Comparison of ENCODE assay signal across 8 cellular contexts in the genomic region with DNA sequence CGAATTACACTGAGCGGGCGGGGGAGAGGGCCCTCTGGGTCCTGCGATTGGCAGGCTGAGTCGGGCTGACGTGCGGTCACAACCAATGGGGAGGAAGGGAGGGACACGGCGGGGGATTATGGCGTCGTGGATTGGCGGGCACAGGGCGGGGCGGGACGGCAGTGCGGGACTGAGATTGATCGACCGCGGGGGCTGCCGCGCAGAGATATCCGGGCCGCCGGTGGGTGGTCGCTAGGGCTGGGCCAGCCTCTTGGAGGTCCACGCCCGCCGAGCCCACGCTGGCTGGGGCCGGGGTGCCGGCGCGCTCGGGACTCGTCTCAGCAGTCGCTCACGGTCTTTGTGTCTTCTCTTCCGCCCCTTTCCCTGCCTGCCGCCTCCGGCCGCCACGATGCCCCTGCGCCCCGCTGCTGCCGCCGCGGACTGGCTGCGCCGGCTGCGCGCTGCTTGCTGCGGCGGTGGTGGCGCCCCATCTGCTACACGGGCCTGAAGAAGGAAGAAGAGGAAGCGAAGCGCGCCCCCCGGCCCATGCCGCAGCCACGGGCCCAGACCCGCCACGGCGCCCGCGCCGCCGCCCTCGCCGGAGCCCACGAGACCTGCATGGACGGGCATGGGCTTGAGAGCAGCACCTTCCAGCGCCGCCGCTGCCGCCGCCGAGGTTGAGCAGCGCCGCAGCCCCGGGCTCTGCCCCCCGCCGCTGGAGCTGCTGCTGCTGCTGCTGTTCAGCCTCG. TPM values are rescaled to one million over a fixed set of nuclear protein-coding genes. Genes with fewer than 3 reads are reported as not detected.
DNase-seq lines count a peak whose midpoint lies in the region; TF ChIP-seq lines count a peak whose summit lies in the region.

A gene with protein sequence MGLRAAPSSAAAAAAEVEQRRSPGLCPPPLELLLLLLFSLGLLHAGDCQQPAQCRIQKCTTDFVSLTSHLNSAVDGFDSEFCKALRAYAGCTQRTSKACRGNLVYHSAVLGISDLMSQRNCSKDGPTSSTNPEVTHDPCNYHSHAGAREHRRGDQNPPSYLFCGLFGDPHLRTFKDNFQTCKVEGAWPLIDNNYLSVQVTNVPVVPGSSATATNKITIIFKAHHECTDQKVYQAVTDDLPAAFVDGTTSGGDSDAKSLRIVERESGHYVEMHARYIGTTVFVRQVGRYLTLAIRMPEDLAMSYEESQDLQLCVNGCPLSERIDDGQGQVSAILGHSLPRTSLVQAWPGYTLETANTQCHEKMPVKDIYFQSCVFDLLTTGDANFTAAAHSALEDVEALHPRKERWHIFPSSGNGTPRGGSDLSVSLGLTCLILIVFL (plus strand): TSS at position 200 of the 728 bp plus-strand sequence. CDS start 408 bp downstream, at position 608.

- peak within 1 kb of the TSS; percentile 69 for H3K4me3 ChIP-seq in Loucy (ENCODE audit: low read length, poor library complexity, severe bottlenecking)

- no peaks in the 10 kb centered on the region for H3K79me2 ChIP-seq in Loucy (ENCODE audit: insufficient read depth, low read length)

- H3K27ac ChIP-seq in substantia nigra (ENCODE audit: low read depth, low read length, poor library complexity, severe bottlenecking) = peak within 1 kb of the TSS; percentile 75

- H3K9ac ChIP-seq in Loucy (ENCODE audit: low read depth, low read length, poor library complexity, severe bottlenecking) = no peak within 1 kb of the TSS

- H3K36me3 Mint-ChIP-seq in activated naive CD4-positive, alpha-beta T cell treated with anti-CD3 and anti-CD28 coated beads, Interleukin-2, amount 50 U/mL, for 24 hours = peaks cover 3% of the 10 kb centered on the region

- H3K4me1 Mint-ChIP-seq in activated naive CD4-positive, alpha-beta T cell treated with anti-CD3 and anti-CD28 coated beads, Interleukin-2, amount 50 U/mL, for 24 hours = peaks cover 64% of the 10 kb centered on the region

- H3K4me2 ChIP-seq in Loucy (ENCODE audit: low read depth, low read length, poor library complexity, severe bottlenecking) = peak within 1 kb of the TSS; percentile 85

- H3F3A ChIP-seq in Loucy (ENCODE audit: low read depth) = no peaks in the 10 kb centered on the region

- TF ChIP-seq CTCF in Loucy (conservative IDR thresholded peaks at IDR 0.05; ENCODE audit: low read length) = no peak

- H3K27ac Mint-ChIP-seq in activated naive CD4-positive, alpha-beta T cell treated with anti-CD3 and anti-CD28 coated beads, Interleukin-2, amount 50 U/mL, for 24 hours = peak within 1 kb of the TSS; percentile 92

- no peaks in the 10 kb centered on the region for H3K9me2 ChIP-seq in Loucy (replicated peaks; ENCODE audit: low read depth, low read length)

- H3K27me3 ChIP-seq in Loucy (ENCODE audit: insufficient read depth, low read length, poor library complexity, severe bottlenecking) = peaks cover 25% of the 10 kb centered on the region

- peaks cover 10% of the 10 kb centered on the region for H3K4me1 ChIP-seq in Loucy (ENCODE audit: insufficient read depth, low read length, poor library complexity, severe bottlenecking)

- no peaks in the 10 kb centered on the region for H4K20me1 ChIP-seq in Loucy (ENCODE audit: insufficient read depth, low read length, poor library complexity, severe bottlenecking)

- no peaks in the 10 kb centered on the region for H3K36me3 ChIP-seq in Loucy (ENCODE audit: insufficient read depth, low read length)

- peak within 1 kb of the TSS; percentile 98 for H3K4me3 Mint-ChIP-seq in activated naive CD4-positive, alpha-beta T cell treated with anti-CD3 and anti-CD28 coated beads, Interleukin-2, amount 50 U/mL, for 24 hours

- H3K9me3 Mint-ChIP-seq in activated naive CD4-positive, alpha-beta T cell treated with anti-CD3 and anti-CD28 coated beads, Interleukin-2, amount 50 U/mL, for 24 hours = no peaks in the 10 kb centered on the region

- H3K27me3 Mint-ChIP-seq in activated naive CD4-positive, alpha-beta T cell treated with anti-CD3 and anti-CD28 coated beads, Interleukin-2, amount 50 U/mL, for 24 hours = no peaks in the 10 kb centered on the region

- no peaks in the 10 kb centered on the region for H3K9me3 ChIP-seq in Loucy (ENCODE audit: insufficient read depth, low read depth, low read length)

- DNase-seq in EL (peak; percentile 100), H4 (ENCODE audit: low spot score) (peak; percentile 99), SIG-M5 treated with dmso at 0.1 percent for 504 hours (lab: John Stamatoyannopoulos, UW; ENCODE audit: unreplicated experiment) (peak; percentile 86), germinal center (ENCODE audit: low spot score) (peak; percentile 97), non-pigmented ciliary epithelial cell (ENCODE audit: low read depth) (peak; percentile 98), substantia nigra (lab: John Stamatoyannopoulos, UW) (peak; percentile 72 to 99 (median 97))

- H2AFZ ChIP-seq in Loucy (ENCODE audit: low read length) = peak within 1 kb of the TSS; percentile 67

RNA-seq across cellular contexts. Expression of the gene that starts here (rescaled TPM):
- total RNA-seq in H4 (2014; rRNA removed; shearing (Covaris generic)) = 9.2 and 14.3 TPM in 2 replicates

Comparison
In these comparisons a context has a peak if more than half of its experiments do, and no peak if none do; other contexts are left out.
1. Peak in every context shown above with its lines: DNase-seq, H3K4me3 ChIP-seq and H3K27ac ChIP-seq.